In genomic region chr1:92488832-92489231, GRCh38 we compare ENCODE assay signal across 23 cellular contexts. TPM values are rescaled to one million over a fixed set of nuclear protein-coding genes. Genes with fewer than 3 reads are reported as not detected.
A peak's percentile ranks its signal among the peaks of the same experiment; 100 is the strongest.
DNase-seq lines count a peak whose midpoint lies in the region; ATAC-seq and TF ChIP-seq lines count a peak whose summit lies in the region.
"Had no signal": no experiment of that assay in that cellular context is flagged by ENCODE, and none has a peak within 500 bp of the region (broad histone marks: within the 10 kb centered on the region; RNA-seq: fewer than 3 reads in every experiment).

No MANE protein-coding gene starts in this region.

- POLR2A ChIA-PET in PC-3 (lab: Charles Lee; ENCODE audit: unreplicated experiment): no interaction called here

- H3K4me3 ChIP-seq in PC-3 (ENCODE audit: low read length): no peak overlapping the region
- H3K4me3 ChIP-seq: BLaER1 treated with 17β-estradiol and CSF1 and Interleukin-3, amounts not matched to agents 10 nM and 100 nM; cardiac muscle cell; prostate gland; sigmoid colon had no signal

- no peak overlapping the region for H3K27ac ChIP-seq in PC-3 (ENCODE audit: low read length)
- H3K27ac ChIP-seq: BLaER1 treated with 17β-estradiol and CSF1 and Interleukin-3, amounts not matched to agents 10 nM and 100 nM; cardiac muscle cell; KMS-11; prostate gland; sigmoid colon; WERI-Rb-1 had no signal

- H3K9me2 ChIP-seq in PC-3 (replicated peaks; ENCODE audit: low read length): no peaks in the 10 kb centered on the region

- H3K9ac ChIP-seq in PC-3 (ENCODE audit: low read length): no peak overlapping the region
- H3K9ac ChIP-seq: KMS-11 had no signal

- H3K4me3 Mint-ChIP-seq in activated naive CD4-positive, alpha-beta T cell treated with anti-CD3 and anti-CD28 coated beads for 36 hours: peak overlapping the region; percentile 53
- peak overlapping the region; percentile 88 for H3K4me3 Mint-ChIP-seq in activated T-helper 2 cell treated with anti-CD3 and anti-CD28 coated beads, Interferon-gamma antibody, Interleukin-2, Interleukin-4, amounts not matched to agents 10 μg/mL and 5 μg/mL and 100 μg/mL, durations not matched to agents 14 hours and 24 hours and 36 hours (ENCODE audit: low read depth)
- no peak overlapping the region for H3K4me3 Mint-ChIP-seq in natural killer cell

- no peak overlapping the region for H3K4me2 ChIP-seq in PC-3 (ENCODE audit: low read length)
- H3K4me2 ChIP-seq: KMS-11 had no signal

- H3K27ac Mint-ChIP-seq in activated naive CD4-positive, alpha-beta T cell treated with anti-CD3 and anti-CD28 coated beads for 36 hours: no peak overlapping the region
- H3K27ac Mint-ChIP-seq in activated T-helper 2 cell treated with anti-CD3 and anti-CD28 coated beads, Interferon-gamma antibody, Interleukin-2, Interleukin-4, amounts not matched to agents 10 μg/mL and 5 μg/mL and 100 μg/mL, durations not matched to agents 14 hours and 24 hours and 36 hours: peak overlapping the region; percentile 94
- peak overlapping the region; percentile 23 to 88 for H3K27ac Mint-ChIP-seq in natural killer cell

- ATAC-seq in natural killer cell (no peak), PC-3 (no peak), GM19023 (IDR thresholded peaks at IDR 0.05; ENCODE audit: unreplicated experiment) (no peak)

- CTCF ChIA-PET in activated naive CD4-positive, alpha-beta T cell treated with anti-CD3 and anti-CD28 coated beads for 36 hours (lab: Charles Lee): interaction anchor here (0.6 to 1.0 kb wide), 3 partner anchors 10 to 114 kb away, joined by 4 read pairs; no protein-coding TSS in a partner anchor
- CTCF ChIA-PET in PC-3 (lab: Charles Lee): no interaction called here

- H3K9me3 Mint-ChIP-seq in activated naive CD4-positive, alpha-beta T cell treated with anti-CD3 and anti-CD28 coated beads for 36 hours: no peaks in the 10 kb centered on the region
- no peaks in the 10 kb centered on the region for H3K9me3 Mint-ChIP-seq in activated T-helper 2 cell treated with anti-CD3 and anti-CD28 coated beads, Interferon-gamma antibody, Interleukin-2, Interleukin-4, amounts not matched to agents 10 μg/mL and 5 μg/mL and 100 μg/mL, durations not matched to agents 14 hours and 24 hours and 36 hours
- no peaks in the 10 kb centered on the region for H3K9me3 Mint-ChIP-seq in natural killer cell

- H3K27me3 Mint-ChIP-seq in activated naive CD4-positive, alpha-beta T cell treated with anti-CD3 and anti-CD28 coated beads for 36 hours (ENCODE audit: low read depth): no peaks in the 10 kb centered on the region
- H3K27me3 Mint-ChIP-seq in activated T-helper 2 cell treated with anti-CD3 and anti-CD28 coated beads, Interferon-gamma antibody, Interleukin-2, Interleukin-4, amounts not matched to agents 10 μg/mL and 5 μg/mL and 100 μg/mL, durations not matched to agents 14 hours and 24 hours and 36 hours (ENCODE audit: low read depth): no peaks in the 10 kb centered on the region
- no peaks in the 10 kb centered on the region for H3K27me3 Mint-ChIP-seq in natural killer cell (ENCODE audit: low read depth in 2 of 2)

- no peaks in the 10 kb centered on the region for H4K20me1 ChIP-seq in PC-3 (ENCODE audit: low read length)

- H3F3A ChIP-seq in PC-3 (ENCODE audit: low read length, unreplicated experiment): no peaks in the 10 kb centered on the region

- peaks cover 36% of the 10 kb centered on the region for H3K4me1 Mint-ChIP-seq in activated naive CD4-positive, alpha-beta T cell treated with anti-CD3 and anti-CD28 coated beads for 36 hours (ENCODE audit: low read depth)
- peaks cover 31% of the 10 kb centered on the region for H3K4me1 Mint-ChIP-seq in activated T-helper 2 cell treated with anti-CD3 and anti-CD28 coated beads, Interferon-gamma antibody, Interleukin-2, Interleukin-4, amounts not matched to agents 10 μg/mL and 5 μg/mL and 100 μg/mL, durations not matched to agents 14 hours and 24 hours and 36 hours (ENCODE audit: low read depth)
- peaks cover 6 to 23% of the 10 kb centered on the region in 2 donors for H3K4me1 Mint-ChIP-seq in natural killer cell

- H3K36me3 Mint-ChIP-seq in activated naive CD4-positive, alpha-beta T cell treated with anti-CD3 and anti-CD28 coated beads for 36 hours (ENCODE audit: low read depth): peaks cover 8% of the 10 kb centered on the region
- peaks cover 37% of the 10 kb centered on the region for H3K36me3 Mint-ChIP-seq in activated T-helper 2 cell treated with anti-CD3 and anti-CD28 coated beads, Interferon-gamma antibody, Interleukin-2, Interleukin-4, amounts not matched to agents 10 μg/mL and 5 μg/mL and 100 μg/mL, durations not matched to agents 14 hours and 24 hours and 36 hours (ENCODE audit: low read depth)
- H3K36me3 Mint-ChIP-seq in natural killer cell: no peaks in the 10 kb centered on the region

- H3K27me3 ChIP-seq in PC-3 (ENCODE audit: low read length): peaks cover 13% of the 10 kb centered on the region; the same call in 1 of the 2 replicates

- H3K36me3 ChIP-seq in PC-3 (ENCODE audit: low read depth, low read length): no peaks in the 10 kb centered on the region
- H3K36me3 ChIP-seq: BLaER1 treated with 17β-estradiol and CSF1 and Interleukin-3, amounts not matched to agents 10 nM and 100 nM; cardiac muscle cell; prostate gland; sigmoid colon; WERI-Rb-1 had no signal

- no TSS peak for BruUV-seq in PC-3 (replicated peaks; lab: Mats Ljungman, UMichigan)

- DNase-seq in activated naive CD4-positive, alpha-beta T cell treated with anti-CD3 and anti-CD28 coated beads for 36 hours: no peak
- no peak for DNase-seq in activated naive CD4-positive, alpha-beta T cell (lab: John Stamatoyannopoulos, UW)
- DNase-seq in M059J (ENCODE audit: low read depth) (peak; percentile 27), natural killer cell (no peak), PC-3 (no peak), NCI-H187 treated with DMSO at 0.1 percent for 48 hours (lab: John Stamatoyannopoulos, UW) (no peak)
- DNase-seq in activated T-helper 2 cell treated with anti-CD3 and anti-CD28 coated beads, Interferon-gamma antibody, Interleukin-2, Interleukin-4, amounts not matched to agents 10 μg/mL and 5 μg/mL and 100 μg/mL, durations not matched to agents 14 hours and 24 hours and 36 hours (ENCODE audit: low spot score): no peak
- DNase-seq: activated effector memory CD4-positive, alpha-beta T cell treated with Interleukin-2 at 50 U/mL for 16 hours; EL; H7; mammary epithelial cell; NCI-H1694; NCI-H526; sigmoid colon; T-helper 9 cell; trophoblast cell; WERI-Rb-1 had no signal

- no peaks in the 10 kb centered on the region for H3K9me3 ChIP-seq in PC-3 (ENCODE audit: low read length)
- H3K9me3 ChIP-seq: BLaER1 treated with 17β-estradiol and CSF1 and Interleukin-3, amounts not matched to agents 10 nM and 100 nM; prostate gland; sigmoid colon had no signal

- no peak for TF ChIP-seq CTCF in natural killer cell (IDR thresholded peaks at IDR 0.05)
- no peak for TF ChIP-seq CTCF in PC-3 (conservative IDR thresholded peaks at IDR 0.05; ENCODE audit: low read depth, low read length)

- H2AFZ ChIP-seq in PC-3 (ENCODE audit: low read length): no peak overlapping the region

- H3K4me1 ChIP-seq in PC-3 (ENCODE audit: insufficient read depth, low read length): peaks cover 6% of the 10 kb centered on the region; the same call in 1 of the 2 replicates

- H3K79me2 ChIP-seq in PC-3 (ENCODE audit: low read length): no peaks in the 10 kb centered on the region

- intact Hi-C loops in activated naive CD4-positive, alpha-beta T cell treated with anti-CD3 and anti-CD28 coated beads for 36 hours (cut with micrococcal nuclease): loop anchor here (5.0 to 10.0 kb wide), 5 partner anchors 343 to 1467 kb away; partner anchors contain the start of genes GCLM, RPL5 and ZNF644
- intact Hi-C loops in activated T-helper 2 cell treated with anti-CD3 and anti-CD28 coated beads, Interferon-gamma antibody, Interleukin-2, Interleukin-4, amounts not matched to agents 10 μg/mL and 5 μg/mL and 100 μg/mL, durations not matched to agents 14 hours and 24 hours and 36 hours (cut with micrococcal nuclease): loop anchor here (10.0 kb wide), 1 partner anchor 294 kb away; no protein-coding TSS in a partner anchor
- intact Hi-C loops in natural killer cell (cut with micrococcal nuclease) (loop anchor here (5.0 kb wide), 3 partner anchors 108 to 192 kb away; partner anchors contain the start of genes GLMN and RPAP2), PC-3 (cut with micrococcal nuclease) (loop anchor here (10.0 kb wide), 1 partner anchor 96 kb away; no protein-coding TSS in a partner anchor)

RNA-seq across cellular contexts. Expression of gene GFI1, which starts 2.1 kb away (rescaled TPM):
- 10 to 100 TPM; 42.8 to 44.2 TPM for total RNA-seq in activated naive CD4-positive, alpha-beta T cell treated with anti-CD3 and anti-CD28 coated beads for 36 hours
- total RNA-seq in M059J (2014; rRNA removed; shearing (Covaris generic)): 2.0 and 2.3 TPM in 2 replicates
- total RNA-seq in activated T-helper 2 cell treated with anti-CD3 and anti-CD28 coated beads, Interferon-gamma antibody, Interleukin-2, Interleukin-4, amounts not matched to agents 10 μg/mL and 5 μg/mL and 100 μg/mL, durations not matched to agents 14 hours and 24 hours and 36 hours: 93.8 and 99.4 TPM in 2 replicates
- total RNA-seq in natural killer cell: 10 to 100 TPM; 42.7 to 50.3 (median 46.0) TPM
- 0.29 and 0.84 TPM in 2 replicates for total RNA-seq in PC-3 (2014; rRNA removed)
- total RNA-seq: dermis microvascular lymphatic vessel endothelial cell had no signal

Comparison
In these comparisons a context has a peak if more than half of its experiments do, and no peak if none do; other contexts are left out.
1. RNA of gene GFI1, which starts 2.1 kb away (total RNA-seq): 93.8 to 99.4 TPM in activated T-helper 2 cell treated with anti-CD3 and anti-CD28 coated beads, Interferon-gamma antibody, Interleukin-2, Interleukin-4, amounts not matched to agents 10 μg/mL and 5 μg/mL and 100 μg/mL, durations not matched to agents 14 hours and 24 hours and 36 hours, 42.7 to 50.3 TPM in natural killer cell and 42.8 to 44.2 TPM in activated naive CD4-positive, alpha-beta T cell treated with anti-CD3 and anti-CD28 coated beads for 36 hours; 2.0 to 2.3 TPM in M059J and 0.29 to 0.84 TPM in PC-3; every median in the first group is over 10 times any median in the second.